In the genomic region with DNA sequence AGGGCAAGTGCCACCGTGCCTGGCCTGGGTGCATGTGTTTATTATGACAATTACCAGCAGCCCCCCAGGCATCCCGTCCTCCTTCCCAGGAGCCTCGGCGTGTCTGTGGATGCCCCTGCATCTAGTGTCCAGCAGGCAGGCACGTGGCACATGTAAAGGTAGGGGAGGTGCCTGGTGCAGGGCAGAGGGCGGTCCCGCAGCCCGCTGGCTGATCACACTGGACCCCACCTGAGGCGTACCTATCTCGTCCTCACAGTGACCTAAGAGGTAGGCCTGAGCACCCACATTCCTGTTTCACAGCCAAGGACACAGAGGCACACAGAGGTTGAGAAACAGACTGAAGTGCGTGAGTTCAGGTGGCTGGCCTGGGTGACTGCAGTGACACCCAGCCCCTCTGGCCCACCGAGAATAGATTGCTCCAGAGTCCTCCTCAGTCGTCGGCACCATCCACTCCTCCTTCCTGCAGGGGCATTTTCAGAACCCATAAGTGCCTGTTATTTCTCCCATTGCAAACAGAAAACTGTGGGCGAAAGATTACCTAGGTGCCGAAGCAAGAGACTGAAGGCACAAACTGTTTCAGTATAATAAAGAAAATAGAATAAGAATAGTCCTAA, we compare ENCODE assay signal across 2 cellular contexts.
TF ChIP-seq lines count a peak whose summit lies in the region.

No MANE protein-coding gene starts in this region.

TF ChIP-seq in HEK293, 187 proteins besides CTCF, POLR2A, EP300 and RAD21:
- TF ChIP-seq ZNF677 (tag by site-specific recombination; IDR thresholded peaks at IDR 0.05) (no peak), ELK4 (IDR thresholded peaks at IDR 0.05; ENCODE audit: borderline replicate concordance, low read depth, low read length) (no peak), ZNF426 (tag by site-specific recombination; IDR thresholded peaks at IDR 0.05) (no peak), ZNF19 (tag by site-specific recombination; IDR thresholded peaks at IDR 0.05; ENCODE audit: low read depth) (no peak), ZXDB (tag by site-specific recombination; IDR thresholded peaks at IDR 0.05) (no peak), YY1 (tag by site-specific recombination; IDR thresholded peaks at IDR 0.05) (no peak)
- TF ChIP-seq, protein P1, sequence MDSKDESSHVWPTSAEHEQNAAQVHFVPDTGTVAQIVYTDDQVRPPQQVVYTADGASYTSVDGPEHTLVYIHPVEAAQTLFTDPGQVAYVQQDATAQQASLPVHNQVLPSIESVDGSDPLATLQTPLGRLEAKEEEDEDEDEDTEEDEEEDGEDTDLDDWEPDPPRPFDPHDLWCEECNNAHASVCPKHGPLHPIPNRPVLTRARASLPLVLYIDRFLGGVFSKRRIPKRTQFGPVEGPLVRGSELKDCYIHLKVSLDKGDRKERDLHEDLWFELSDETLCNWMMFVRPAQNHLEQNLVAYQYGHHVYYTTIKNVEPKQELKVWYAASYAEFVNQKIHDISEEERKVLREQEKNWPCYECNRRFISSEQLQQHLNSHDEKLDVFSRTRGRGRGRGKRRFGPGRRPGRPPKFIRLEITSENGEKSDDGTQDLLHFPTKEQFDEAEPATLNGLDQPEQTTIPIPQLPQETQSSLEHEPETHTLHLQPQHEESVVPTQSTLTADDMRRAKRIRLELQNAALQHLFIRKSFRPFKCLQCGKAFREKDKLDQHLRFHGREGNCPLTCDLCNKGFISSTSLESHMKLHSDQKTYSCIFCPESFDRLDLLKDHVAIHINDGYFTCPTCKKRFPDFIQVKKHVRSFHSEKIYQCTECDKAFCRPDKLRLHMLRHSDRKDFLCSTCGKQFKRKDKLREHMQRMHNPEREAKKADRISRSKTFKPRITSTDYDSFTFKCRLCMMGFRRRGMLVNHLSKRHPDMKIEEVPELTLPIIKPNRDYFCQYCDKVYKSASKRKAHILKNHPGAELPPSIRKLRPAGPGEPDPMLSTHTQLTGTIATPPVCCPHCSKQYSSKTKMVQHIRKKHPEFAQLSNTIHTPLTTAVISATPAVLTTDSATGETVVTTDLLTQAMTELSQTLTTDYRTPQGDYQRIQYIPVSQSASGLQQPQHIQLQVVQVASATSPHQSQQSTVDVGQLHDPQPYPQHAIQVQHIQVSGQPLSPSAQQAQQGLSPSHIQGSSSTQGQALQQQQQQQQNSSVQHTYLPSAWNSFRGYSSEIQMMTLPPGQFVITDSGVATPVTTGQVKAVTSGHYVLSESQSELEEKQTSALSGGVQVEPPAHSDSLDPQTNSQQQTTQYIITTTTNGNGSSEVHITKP (tag by site-specific recombination; IDR thresholded peaks at IDR 0.05): peak; percentile 29; the same call in 1 of the 2 replicates

TF ChIP-seq in H1, 55 proteins besides CTCF, POLR2A, EP300 and RAD21:
- no peak for TF ChIP-seq SAP30 (IDR thresholded peaks at IDR 0.05; ENCODE audit: insufficient read depth, insufficient replicate concordance, low read length)
- TF ChIP-seq RFX5 (IDR thresholded peaks at IDR 0.05; ENCODE audit: borderline replicate concordance, low read depth, low read length): no peak
- no peak for TF ChIP-seq ASH2L (IDR thresholded peaks at IDR 0.05; ENCODE audit: low read length)
- TF ChIP-seq EGR1 (IDR thresholded peaks at IDR 0.05; ENCODE audit: borderline replicate concordance, low read depth, low read length): no peak
- TF ChIP-seq BACH1 (IDR thresholded peaks at IDR 0.05; ENCODE audit: low read length): no peak
- TF ChIP-seq TBP (IDR thresholded peaks at IDR 0.05; ENCODE audit: low read depth, low read length): no peak
